8 cellular contexts compared by ENCODE assay signal in genomic region chr21:33324311-33325221, GRCh38. TPM values are rescaled to one million over a fixed set of nuclear protein-coding genes. Genes with fewer than 3 reads are reported as not detected.
DNase-seq lines count a peak whose midpoint lies in the region; ATAC-seq and TF ChIP-seq lines count a peak whose summit lies in the region.

Gene IFNAR1, plus strand, starts transcription at chr21:33324970. Its CDS starts 86 bp downstream, at chr21:33325056.

- H4K20me1 ChIP-seq in PC-9 (ENCODE audit: insufficient read depth) = no peaks in the 10 kb centered on the region

- peak within 1 kb of the TSS; percentile 99 for H2AFZ ChIP-seq in PC-9

- no peaks in the 10 kb centered on the region for H3F3A ChIP-seq in PC-9 (ENCODE audit: insufficient read depth, low read depth)

- no peaks in the 10 kb centered on the region for H3K9me3 Mint-ChIP-seq in activated T-cell treated with anti-CD3 and anti-CD28 coated beads, Interleukin-2, amount 50 U/mL, for 24 hours

- H3K4me1 Mint-ChIP-seq in activated T-cell treated with anti-CD3 and anti-CD28 coated beads, Interleukin-2, amount 50 U/mL, for 24 hours (ENCODE audit: low read depth) = peaks cover 31% of the 10 kb centered on the region

- CTCF ChIA-PET in PC-9 (lab: Charles Lee) = interaction anchor here (0.6 to 0.7 kb wide), 5 partner anchors 49 to 700 kb away, joined by 3 to 6 read pairs (median 3); no protein-coding TSS in a partner anchor

- H3K36me3 Mint-ChIP-seq in activated T-cell treated with anti-CD3 and anti-CD28 coated beads, Interleukin-2, amount 50 U/mL, for 24 hours (ENCODE audit: low read depth) = peaks cover 5% of the 10 kb centered on the region

- no peak for TF ChIP-seq CTCF in PC-9 (conservative IDR thresholded peaks at IDR 0.05)
- TF ChIP-seq CTCF in esophagus muscularis mucosa (IDR thresholded peaks at IDR 0.05) = peak in 1 of 3 experiments; percentile 14

- no peaks in the 10 kb centered on the region for H3K9me2 ChIP-seq in PC-9 (ENCODE audit: insufficient read depth)

- H3K27ac Mint-ChIP-seq in activated T-cell treated with anti-CD3 and anti-CD28 coated beads, Interleukin-2, amount 50 U/mL, for 24 hours = no peak within 1 kb of the TSS

- intact Hi-C loops in PC-9 (cut with micrococcal nuclease; ENCODE audit: unreplicated experiment) = loop anchor here (5.0 kb wide), 1 partner anchor 57 kb away; the partner anchor contains the start of gene IL10RB
- intact Hi-C loops in esophagus muscularis mucosa (cut with DNase I) = no loop called here

- in situ Hi-C loops in KBM-7 (cut with MboI; ENCODE audit: low pct_unique_long_range_greater_than_20kb, low sequenced_read_pairs) = no loop called here

- TF ChIP-seq EP300 in esophagus muscularis mucosa (IDR thresholded peaks at IDR 0.05) = no peak

- H3K9me3 ChIP-seq in PC-9 (ENCODE audit: insufficient read depth, low read depth) = no peaks in the 10 kb centered on the region
- no peaks in the 10 kb centered on the region for H3K9me3 ChIP-seq in esophagus muscularis mucosa
- no peaks in the 10 kb centered on the region for H3K9me3 ChIP-seq in muscle layer of duodenum (ENCODE audit: control insufficient read depth in 1 of 2, low read length in 2 of 2)

- POLR2A ChIA-PET in PC-9 (lab: Charles Lee; ENCODE audit: unreplicated experiment) = interaction anchor here (0.6 to 0.7 kb wide), 7 partner anchors 16 to 1664 kb away, joined by 3 to 11 read pairs (median 6); no protein-coding TSS in a partner anchor

- H3K27ac ChIP-seq in PC-9 = peak within 1 kb of the TSS; percentile 78
- H3K27ac ChIP-seq in esophagus muscularis mucosa (replicated peaks in 1 of 4) = peak within 1 kb of the TSS; percentile 94 to 98 (median 96)
- peak within 1 kb of the TSS; percentile 92 for H3K27ac ChIP-seq in muscle layer of duodenum (ENCODE audit: low read length)

- no peaks in the 10 kb centered on the region for H3K27me3 ChIP-seq in PC-9 (ENCODE audit: insufficient read depth, low read depth)
- H3K27me3 ChIP-seq in esophagus muscularis mucosa = no peaks in the 10 kb centered on the region
- no peaks in the 10 kb centered on the region for H3K27me3 ChIP-seq in muscle layer of duodenum (ENCODE audit: low read depth, low read length)

- H3K4me3 Mint-ChIP-seq in activated T-cell treated with anti-CD3 and anti-CD28 coated beads, Interleukin-2, amount 50 U/mL, for 24 hours = no peak within 1 kb of the TSS

- H3K4me3 ChIP-seq in PC-9 (peak within 1 kb of the TSS; percentile 97), esophagus muscularis mucosa (peak within 1 kb of the TSS; percentile 76 to 99 (median 85)), muscle layer of duodenum (ENCODE audit: low read depth in 1 of 2, low read length in 2 of 2) (peak within 1 kb of the TSS; percentile 90 to 96)

- H3K36me3 ChIP-seq in PC-9 (ENCODE audit: low read depth) (no peaks in the 10 kb centered on the region), esophagus muscularis mucosa (no peaks in the 10 kb centered on the region), muscle layer of duodenum (ENCODE audit: control insufficient read depth in 1 of 2, insufficient read depth in 2 of 2, low read length in 2 of 2) (peaks cover 0 to 5% of the 10 kb centered on the region in 2 donors)

- peak; percentile 73 for ATAC-seq in GM21723 (IDR thresholded peaks at IDR 0.05; ENCODE audit: unreplicated experiment)

- peaks cover 43% of the 10 kb centered on the region for H3K79me2 ChIP-seq in PC-9 (ENCODE audit: low read depth)

- H3K4me1 ChIP-seq in PC-9 (replicated peaks; ENCODE audit: insufficient read depth) (peaks cover 10% of the 10 kb centered on the region; the same call in 1 of the 2 replicates), esophagus muscularis mucosa (peaks cover 27 to 37% (median 29%) of the 10 kb centered on the region in 4 donors), muscle layer of duodenum (ENCODE audit: control insufficient read depth in 1 of 2, insufficient read depth in 2 of 2, low read length in 2 of 2) (peaks cover 0 to 17% of the 10 kb centered on the region in 2 donors)

- TSS peak; percentile 97 for BruUV-seq in PC-9 (replicated peaks; lab: Mats Ljungman, UMichigan)

- TF ChIP-seq POLR2A in esophagus muscularis mucosa (IDR thresholded peaks at IDR 0.05; ENCODE audit: low read depth) = no peak

- H3K4me2 ChIP-seq in PC-9 = peak within 1 kb of the TSS; percentile 80

- WGBS in esophagus muscularis mucosa = under 1% methylated on average over 54 of the region's 85 CpGs

- no peaks in the 10 kb centered on the region for H3K27me3 Mint-ChIP-seq in activated T-cell treated with anti-CD3 and anti-CD28 coated beads, Interleukin-2, amount 50 U/mL, for 24 hours

- DNase-seq in DMS53 treated with DMSO at 0.1 percent for 48 hours (lab: John Stamatoyannopoulos, UW; ENCODE audit: unreplicated experiment) (peak; percentile 85), KBM-7 (peak; percentile 99), PC-9 (peak; percentile 80 to 92), esophagus muscularis mucosa (ENCODE audit: extremely low spot score) (peak; percentile 100)
- DNase-seq in activated T-cell treated with anti-CD3 and anti-CD28 coated beads, Interleukin-2, amount 50 U/mL, for 24 hours = peak; percentile 98
- peak; percentile 97 to 99 for DNase-seq in stimulated activated CD8-positive, alpha-beta memory T cell treated with anti-CD3 and anti-CD28 coated beads, Interleukin-7, amount 100 ng/mL, for 4 hours (ENCODE audit: low read depth in 2 of 2)

RNA-seq across cellular contexts. Expression of gene IFNAR1, which starts in this region (rescaled TPM):
- total RNA-seq in PC-9 (2021) = 24.2 and 25.5 TPM in 2 replicates
- total RNA-seq in esophagus muscularis mucosa = 10 to 100 TPM; 22.4 to 28.3 (median 26.4) TPM

Comparison
In these comparisons a context has a peak if more than half of its experiments do, and no peak if none do; other contexts are left out.
1. Peak in every context shown above with its lines: DNase-seq, ATAC-seq, H3K4me3 ChIP-seq and H3K27ac ChIP-seq.